Comparison of ENCODE assay signal across 15 cellular contexts in the genomic region with DNA sequence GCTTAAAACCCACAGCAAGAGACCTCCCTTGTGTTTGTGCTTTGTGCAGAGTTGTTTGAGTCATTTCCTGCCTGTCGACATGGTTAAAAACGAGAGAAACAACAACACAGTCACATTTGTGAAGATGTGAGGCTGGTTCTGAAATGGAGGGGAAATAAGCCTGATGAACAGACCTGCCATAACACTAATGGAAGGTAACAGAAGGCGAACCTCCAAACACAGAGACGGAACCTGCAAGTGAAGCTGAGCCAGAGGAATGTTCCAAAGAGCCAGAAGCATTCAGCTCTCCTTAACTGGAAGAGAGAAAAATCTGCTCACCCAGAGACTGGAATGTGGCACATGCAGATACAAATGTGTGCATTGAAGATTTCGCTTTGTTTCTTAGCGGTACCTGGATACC. TPM values are rescaled to one million over a fixed set of nuclear protein-coding genes. Genes with fewer than 3 reads are reported as not detected.
DNase-seq lines count a peak whose midpoint lies in the region; ATAC-seq, FAIRE-seq and TF ChIP-seq lines count a peak whose summit lies in the region.
"Had no signal": no experiment of that assay in that cellular context is flagged by ENCODE, and none has a peak within 500 bp of the region (broad histone marks: within the 10 kb centered on the region; RNA-seq: fewer than 3 reads in every experiment).

No MANE protein-coding gene starts in this region.

- H3K4me1 ChIP-seq in mesenchymal stem cell (ENCODE audit: control insufficient read depth, insufficient read depth, low read depth, low read length) (peaks cover 6% of the 10 kb centered on the region), HepG2 (ENCODE audit: insufficient read depth, low read length) (no peaks in the 10 kb centered on the region), pancreas (peaks cover 0 to 8% (median 5%) of the 10 kb centered on the region in 3 donors)

- in situ Hi-C loops in HepG2 (cut with HindIII; ENCODE audit: extremely low pct_ligation_motif_present, low pct_unique_long_range_greater_than_20kb): no loop called here

- no peak for FAIRE-seq in frontal cortex (lab: Jason Lieb, UNC)
- no peak for FAIRE-seq in HepG2 (lab: Jason Lieb, UNC)
- FAIRE-seq in pancreas (lab: Jason Lieb, UNC): no peak
- FAIRE-seq: G401.6 had no signal

- H2BK120ac ChIP-seq in mesenchymal stem cell (ENCODE audit: low read depth, low read length): no peak overlapping the region

- H3K27me3 ChIP-seq in mesenchymal stem cell (ENCODE audit: control insufficient read depth in 1 of 2, insufficient read depth in 1 of 2, low read length in 2 of 2) (no peaks in the 10 kb centered on the region), HepG2 (ENCODE audit: control insufficient read depth in 1 of 2, insufficient read depth in 2 of 2, low read length in 2 of 2) (peaks cover 0 to 8% of the 10 kb centered on the region in 2 experiments; a peak in 1 of 5 replicates), pancreas (no peaks in the 10 kb centered on the region)
- H3K27me3 ChIP-seq: BLaER1, stomach had no signal

- CTCF ChIA-PET in HepG2 (lab: Yijun Ruan, JAX; ENCODE audit: low intra/inter-chr PET ratio, low total read pairs): no interaction called here

- H4K20me1 ChIP-seq in HepG2 (ENCODE audit: insufficient read depth, low read length): no peaks in the 10 kb centered on the region
- H4K20me1 ChIP-seq: BLaER1 had no signal

- no peak overlapping the region for H3K14ac ChIP-seq in mesenchymal stem cell (ENCODE audit: low read length in 2 of 2)

- H3K79me1 ChIP-seq in mesenchymal stem cell (replicated peaks; ENCODE audit: low read length, poor library complexity, severe bottlenecking): no peaks in the 10 kb centered on the region

- TF ChIP-seq CTCF in HepG2 (CRISPR knock-in tag; IDR thresholded peaks at IDR 0.05) (no peak), pancreas (IDR thresholded peaks at IDR 0.05) (no peak)

- H2AK5ac ChIP-seq in mesenchymal stem cell (ENCODE audit: low read length, severe bottlenecking): no peak overlapping the region

- BruUV-seq in HepG2 (replicated peaks; lab: Mats Ljungman, UMichigan): no TSS peak

- H3K36me3 ChIP-seq in mesenchymal stem cell (ENCODE audit: control insufficient read depth in 1 of 2, insufficient read depth in 2 of 2, low read depth in 1 of 2, low read length in 2 of 2) (peaks cover 11 to 12% of the 10 kb centered on the region in 2 experiments), HepG2 (replicated peaks in 1 of 2; ENCODE audit: control insufficient read depth in 1 of 2, insufficient read depth in 2 of 2, low read length in 2 of 2) (no peaks in the 10 kb centered on the region), pancreas (peaks cover 0 to 8% (median 0%) of the 10 kb centered on the region in 3 donors)

- no peak for TF ChIP-seq POLR2A in HepG2 (IDR thresholded peaks at IDR 0.05; ENCODE audit: insufficient read depth in 1 of 2, low read depth in 2 of 2, low read length in 2 of 2)

- TF ChIP-seq EP300 in HepG2 (IDR thresholded peaks at IDR 0.05; ENCODE audit: low read depth in 2 of 2, low read length in 2 of 2) (no peak), HepG2 (CRISPR knock-in tag; IDR thresholded peaks at IDR 0.05; ENCODE audit: borderline replicate concordance) (no peak)

- H3K4me3 ChIP-seq in mesenchymal stem cell (ENCODE audit: insufficient read depth in 1 of 2, low read depth in 1 of 2, low read length in 2 of 2): no peak overlapping the region
- no peak overlapping the region for H3K4me3 ChIP-seq in HepG2 (replicated peaks in 1 of 3; ENCODE audit: insufficient read depth in 1 of 3, low read depth in 2 of 3, low read length in 3 of 3)
- H3K4me3 ChIP-seq in pancreas: no peak overlapping the region
- H3K4me3 ChIP-seq: BLaER1, stomach had no signal

- H2BK15ac ChIP-seq in mesenchymal stem cell (ENCODE audit: low read depth, poor library complexity, severe bottlenecking): no peak overlapping the region

- H4K8ac ChIP-seq in mesenchymal stem cell (ENCODE audit: low read length): peak overlapping the region; percentile 55

- H3K9me3 ChIP-seq in mesenchymal stem cell (ENCODE audit: control insufficient read depth, low read length) (no peaks in the 10 kb centered on the region), HepG2 (ENCODE audit: low read length) (no peaks in the 10 kb centered on the region), pancreas (no peaks in the 10 kb centered on the region)
- H3K9me3 ChIP-seq: BLaER1, stomach had no signal

- H3K23ac ChIP-seq in mesenchymal stem cell (ENCODE audit: low read length in 2 of 2): no peak overlapping the region

- H2AFZ ChIP-seq in mesenchymal stem cell (ENCODE audit: low read depth, low read length) (peak overlapping the region; percentile 84), HepG2 (ENCODE audit: low read length) (no peak overlapping the region)

- no peak overlapping the region for H3K4me2 ChIP-seq in mesenchymal stem cell (ENCODE audit: low read length, poor library complexity, severe bottlenecking)
- no peak overlapping the region for H3K4me2 ChIP-seq in HepG2 (ENCODE audit: low read depth, low read length)
- H3K4me2 ChIP-seq: BLaER1 had no signal

- no peak overlapping the region for H2BK5ac ChIP-seq in mesenchymal stem cell (ENCODE audit: low read depth, low read length, poor library complexity, severe bottlenecking)

- no peak overlapping the region for H4K91ac ChIP-seq in mesenchymal stem cell (ENCODE audit: low read length)

- peak overlapping the region in 1 of 2 experiments; percentile 46 for H3K4ac ChIP-seq in mesenchymal stem cell (ENCODE audit: low read depth in 1 of 2, low read length in 2 of 2)

- POLR2A ChIA-PET in HepG2 (lab: Yijun Ruan, JAX): no interaction called here

- intact Hi-C loops in HepG2 (cut with micrococcal nuclease; ENCODE audit: unreplicated experiment): no loop called here
- intact Hi-C loops in pancreas (cut with DNase I): loop anchor here in 1 of 3 donors (10.0 kb wide), 1 partner anchor 133 kb away; no protein-coding TSS in a partner anchor

- no peak for ATAC-seq in HepG2
- ATAC-seq in pancreas: no peak
- ATAC-seq: activated CD8-positive, alpha-beta T cell treated with anti-CD3 and anti-CD28 coated beads, Interleukin-2, amount 10 ng/mL, durations not matched to agents 7 days and 5 days had no signal

- TF ChIP-seq RAD21 in HepG2 (CRISPR knock-in tag; IDR thresholded peaks at IDR 0.05): no peak

- H3K79me2 ChIP-seq in HepG2 (ENCODE audit: insufficient read depth, low read length): no peaks in the 10 kb centered on the region

- H3K27ac ChIP-seq in mesenchymal stem cell (ENCODE audit: low read length, poor library complexity, severe bottlenecking) (no peak overlapping the region), HepG2 (ENCODE audit: extremely low read length, insufficient read depth, low read length) (no peak overlapping the region), pancreas (no peak overlapping the region)
- H3K27ac ChIP-seq: BLaER1 had no signal

- H2BK12ac ChIP-seq in mesenchymal stem cell (ENCODE audit: low read length in 2 of 2): no peak overlapping the region

- H3K9ac ChIP-seq in mesenchymal stem cell (ENCODE audit: low read length) (no peak overlapping the region), HepG2 (ENCODE audit: insufficient read depth, low read depth, low read length) (no peak overlapping the region)
- H3K9ac ChIP-seq: BLaER1 had no signal

- DNase-seq in Daoy (ENCODE audit: low read depth) (peak; percentile 53), LHCN-M2 (ENCODE audit: low read depth) (peak; percentile 3), dermis blood vessel endothelial cell (peak; percentile 76), mesenchymal stem cell (peak; percentile 61), NCI-H345 (lab: John Stamatoyannopoulos, UW) (no peak), frontal cortex (ENCODE audit: low spot score in 2 of 2) (no peak), HepG2 (ENCODE audit: low spot score) (no peak), pancreas (no peak)
- DNase-seq: activated CD8-positive, alpha-beta T cell treated with anti-CD3 and anti-CD28 coated beads, Interleukin-2, amount 10 ng/mL, durations not matched to agents 7 days and 5 days; NCI-H146; NCI-H526; RPMI8226; stomach had no signal

- peak overlapping the region; percentile 55 to 58 for H3K18ac ChIP-seq in mesenchymal stem cell (ENCODE audit: low read depth in 1 of 2, low read length in 2 of 2)

- WGBS in mesenchymal stem cell: 50% methylated on average over 5 of the region's 6 CpGs
- 15% methylated on average over 6 of the region's 6 CpGs for WGBS in HepG2 (ENCODE audit: low lambda C conversion rate)
- 86 to 92% methylated on average over 6 of the region's 6 CpGs for WGBS in pancreas, 2 donors

TF ChIP-seq in HepG2, 621 proteins besides CTCF, POLR2A, EP300 and RAD21 (continues in another document):
- TF ChIP-seq MED8 (CRISPR knock-in tag; IDR thresholded peaks at IDR 0.05; ENCODE audit: insufficient replicate concordance) (no peak), ZNF709 (CRISPR knock-in tag; IDR thresholded peaks at IDR 0.05) (no peak)

RNA-seq across cellular contexts. Expression of a gene that starts 53.2 kb away (rescaled TPM):
- 9.0 and 10.3 TPM in 2 replicates for total RNA-seq in Daoy (2014; rRNA removed; shearing (Covaris generic))
- total RNA-seq in LHCN-M2 (2014; rRNA removed) (0.29 and 0.51 TPM in 2 replicates), dermis blood vessel endothelial cell (7.5 and 9.2 TPM in 2 replicates), frontal cortex (13.0 TPM), HepG2 (2016; rRNA removed; fragmentation: Illumina TruSeq; extraction: Trizol) (15.4 and 20.2 TPM in 2 replicates), pancreas (1 to 10 TPM; 3.3 to 6.6 (median 4.8) TPM)
- 0.11 TPM for polyA plus RNA-seq in LHCN-M2 (2012)
- polyA plus RNA-seq in mesenchymal stem cell (2013, experiment 1 of 2): 6.4 TPM
- polyA plus RNA-seq in mesenchymal stem cell (2013, experiment 2 of 2): 6.5 TPM
- 9.0 and 9.6 TPM in 2 replicates for total RNA-seq in HepG2 (2016; cell fraction: cytosol; rRNA removed; fragmentation: Illumina TruSeq; extraction: Trizol; ENCODE audit: low read depth)
- total RNA-seq in HepG2 (2016; cell fraction: insoluble cytoplasmic fraction; rRNA removed; fragmentation: Illumina TruSeq; extraction: Trizol): 15.5 and 19.8 TPM in 2 replicates
- 13.9 and 16.0 TPM in 2 replicates for total RNA-seq in HepG2 (2016; cell fraction: membrane; rRNA removed; fragmentation: Illumina TruSeq; extraction: Trizol)
- 16.5 and 18.8 TPM in 2 replicates for total RNA-seq in HepG2 (2016; cell fraction: nucleus; rRNA removed; fragmentation: Illumina TruSeq; extraction: Trizol)
- polyA plus RNA-seq in HepG2 (2011; rRNA removed) (8.5 and 11.4 TPM in 2 replicates), pancreas (1 to 10 TPM; 5.0 to 8.7 TPM)
- 4.8 and 6.7 TPM in 2 replicates for polyA plus RNA-seq in HepG2 (2011; cell fraction: cytosol; rRNA removed)
- 6.8 and 8.1 TPM in 2 replicates for polyA plus RNA-seq in HepG2 (2011; cell fraction: nucleus; rRNA removed)
- polyA plus RNA-seq in HepG2 (2012): 7.5 and 8.3 TPM in 2 replicates
- 2.9 and 3.0 TPM in 2 replicates for polyA plus RNA-seq in HepG2 (2016; cell fraction: cytosol; fragmentation: Illumina TruSeq; extraction: Trizol; ENCODE audit: low read depth)
- 18.5 and 18.7 TPM in 2 replicates for polyA plus RNA-seq in HepG2 (2016; cell fraction: insoluble cytoplasmic fraction; fragmentation: Illumina TruSeq; extraction: Trizol; ENCODE audit: low read depth)
- 7.8 and 8.8 TPM in 2 replicates for polyA plus RNA-seq in HepG2 (2016; cell fraction: membrane; fragmentation: Illumina TruSeq; extraction: Trizol; ENCODE audit: low read depth)
- polyA plus RNA-seq in HepG2 (2016; cell fraction: nucleus; fragmentation: Illumina TruSeq; extraction: Trizol; ENCODE audit: insufficient read depth, low read depth): 19.2 TPM in 2 replicates
- polyA minus RNA-seq in HepG2 (2011; rRNA and poly(A)+ RNA removed; ENCODE audit: low replicate concordance): 7.7 and 10.2 TPM in 2 replicates
- polyA minus RNA-seq in HepG2 (2011; cell fraction: cytosol; rRNA and poly(A)+ RNA removed): 7.6 and 8.2 TPM in 2 replicates
- 19.6 and 23.4 TPM in 2 replicates for polyA minus RNA-seq in HepG2 (2011; cell fraction: nucleus; rRNA and poly(A)+ RNA removed)

Comparison
In these comparisons a context has a peak if more than half of its experiments do, and no peak if none do; other contexts are left out.
1. DNase-seq: peak in Daoy (single experiment), LHCN-M2 (single experiment), dermis blood vessel endothelial cell (single experiment) and mesenchymal stem cell (single experiment); none in NCI-H345 (single experiment), frontal cortex (0 of 2), HepG2 (single experiment) and pancreas (0 of 6).